ENCODE assay signal across 8 cellular contexts in genomic region chr15:32341530-32341929, GRCh38.
A peak's percentile ranks its signal among the peaks of the same experiment; 100 is the strongest.
DNase-seq lines count a peak whose midpoint lies in the region; ATAC-seq, FAIRE-seq and TF ChIP-seq lines count a peak whose summit lies in the region.
"Not testable (repeated sequence)": the region's sequence is repeated elsewhere in the genome, so short reads cannot be mapped to it uniquely, and the experiment has no call there.

No MANE protein-coding gene starts in this region.

- H3K4ac ChIP-seq in H9 (ENCODE audit: low read depth, low read length): not testable (repeated sequence)

- H3K36me3 Mint-ChIP-seq in H9 (ENCODE audit: insufficient read depth in 1 of 3, low read depth in 3 of 3); endothelial cell (ENCODE audit: low read depth, unreplicated experiment); nephron progenitor cell (ENCODE audit: low read depth); progenitor cell of endocrine pancreas (ENCODE audit: insufficient read depth): not testable (repeated sequence)

- not testable (repeated sequence) for H4K20me1 ChIP-seq in H9 (ENCODE audit: control insufficient read depth, insufficient read depth, insufficient read length); HepG2 (ENCODE audit: insufficient read depth, low read length)

- not testable (repeated sequence) for H3K23ac ChIP-seq in H9 (ENCODE audit: insufficient read length, low read depth, low read length)

- not testable (repeated sequence) for TF ChIP-seq EP300 in HepG2 (IDR thresholded peaks at IDR 0.05; ENCODE audit: low read depth in 2 of 2, low read length in 2 of 2); HepG2 (CRISPR knock-in tag; IDR thresholded peaks at IDR 0.05; ENCODE audit: borderline replicate concordance)

- not testable (repeated sequence) for H3K18ac ChIP-seq in H9 (ENCODE audit: insufficient read length, low read depth, low read length)

- H3K4me3 ChIP-seq in BE2C (ENCODE audit: low read depth, low read length) (peak overlapping the region; percentile 45), HepG2 (replicated peaks in 1 of 3; ENCODE audit: insufficient read depth in 1 of 3, low read depth in 2 of 3, low read length in 3 of 3) (peak overlapping the region in 1 of 3 experiments; percentile 40; a peak in 3 of 6 replicates)
- H3K4me3 ChIP-seq in upper lobe of right lung: not testable (repeated sequence)

- CTCF ChIA-PET in HepG2 (lab: Yijun Ruan, JAX; ENCODE audit: low intra/inter-chr PET ratio, low total read pairs): not testable (repeated sequence)

- not testable (repeated sequence) for H4K91ac ChIP-seq in H9 (ENCODE audit: insufficient read length, low read depth, low read length)

- TF ChIP-seq CTCF in BE2C (IDR thresholded peaks at IDR 0.05; ENCODE audit: low read depth, low read length); H9 (conservative IDR thresholded peaks at IDR 0.05); endothelial cell (IDR thresholded peaks at IDR 0.05; ENCODE audit: unreplicated experiment); HepG2 (CRISPR knock-in tag; IDR thresholded peaks at IDR 0.05); nephron progenitor cell (IDR thresholded peaks at IDR 0.05); progenitor cell of endocrine pancreas (IDR thresholded peaks at IDR 0.05; ENCODE audit: unreplicated experiment); upper lobe of right lung (IDR thresholded peaks at IDR 0.05): not testable (repeated sequence)

- H2BK120ac ChIP-seq in H9 (ENCODE audit: low read depth, low read length, poor library complexity, severe bottlenecking): not testable (repeated sequence)

- POLR2A ChIA-PET in HepG2 (lab: Yijun Ruan, JAX): interaction anchor here (0.7 kb wide), 1 partner anchor 1452 kb away, joined by 3 read pairs; no protein-coding TSS in a partner anchor

- H3K36me3 ChIP-seq in BE2C; HepG2 (replicated peaks in 1 of 2; ENCODE audit: control insufficient read depth in 1 of 2, insufficient read depth in 2 of 2, low read length in 2 of 2); upper lobe of right lung: not testable (repeated sequence)

- not testable (repeated sequence) for H3K27ac ChIP-seq in H9 (ENCODE audit: insufficient read length, low read depth, low read length); HepG2 (ENCODE audit: extremely low read length, insufficient read depth, low read length); upper lobe of right lung

- H2BK15ac ChIP-seq in H9 (ENCODE audit: low read depth, low read length): not testable (repeated sequence)

- H4K8ac ChIP-seq in H9 (replicated peaks; ENCODE audit: insufficient read length, low read depth, low read length): not testable (repeated sequence)

- H3K4me3 Mint-ChIP-seq in H9 (peak overlapping the region; percentile 24 to 57; a peak in 3 of 5 replicates), endothelial cell (ENCODE audit: unreplicated experiment) (peak overlapping the region; percentile 37), nephron progenitor cell (peak overlapping the region; percentile 82), progenitor cell of endocrine pancreas (ENCODE audit: low read depth) (peak overlapping the region; percentile 55)

- no CpG with 5 or more reads among the region's 12 CpGs for WGBS in H9 (ENCODE audit: extremely low coverage, insufficient read length, low lambda C conversion rate)
- WGBS in HepG2 (ENCODE audit: low lambda C conversion rate): 0% methylated on average over 5 of the region's 12 CpGs

- not testable (repeated sequence) for H3K56ac ChIP-seq in H9 (ENCODE audit: insufficient read length, low read depth, low read length)

- not testable (repeated sequence) for H3K27me3 Mint-ChIP-seq in H9 (ENCODE audit: low read depth); endothelial cell (ENCODE audit: unreplicated experiment); nephron progenitor cell (ENCODE audit: low read depth, poor library complexity); progenitor cell of endocrine pancreas

- H2BK20ac ChIP-seq in H9 (ENCODE audit: low read depth, low read length, poor library complexity, severe bottlenecking): not testable (repeated sequence)

- H3K4me1 Mint-ChIP-seq in H9; endothelial cell (ENCODE audit: unreplicated experiment); nephron progenitor cell; progenitor cell of endocrine pancreas (ENCODE audit: low read depth): not testable (repeated sequence)

- FAIRE-seq in HepG2 (lab: Jason Lieb, UNC): peak; percentile 21

- H2BK12ac ChIP-seq in H9 (ENCODE audit: insufficient read length, low read depth, low read length): not testable (repeated sequence)

- intact Hi-C loops in HepG2 (cut with micrococcal nuclease; ENCODE audit: unreplicated experiment); upper lobe of right lung (cut with DNase I): not testable (repeated sequence)

- not testable (repeated sequence) for H2AFZ ChIP-seq in H9 (ENCODE audit: low read length); HepG2 (ENCODE audit: low read length)

- not testable (repeated sequence) for H3K27me3 ChIP-seq in BE2C; H9 (ENCODE audit: insufficient read depth, low read length); HepG2 (ENCODE audit: control insufficient read depth in 1 of 2, insufficient read depth in 2 of 2, low read length in 2 of 2); upper lobe of right lung

- H3K9me3 ChIP-seq in BE2C; H9 (ENCODE audit: control insufficient read depth, low read depth, low read length); HepG2 (ENCODE audit: low read length); upper lobe of right lung: not testable (repeated sequence)

- not testable (repeated sequence) for H3K79me2 ChIP-seq in H9 (ENCODE audit: insufficient read depth, low read length); HepG2 (ENCODE audit: insufficient read depth, low read length)

- TF ChIP-seq POLR2A in HepG2 (IDR thresholded peaks at IDR 0.05; ENCODE audit: insufficient read depth in 1 of 2, low read depth in 2 of 2, low read length in 2 of 2): not testable (repeated sequence)

- TF ChIP-seq RAD21 in HepG2 (CRISPR knock-in tag; IDR thresholded peaks at IDR 0.05): not testable (repeated sequence)

- H3K14ac ChIP-seq in H9 (ENCODE audit: insufficient read depth, low read length): not testable (repeated sequence)

- not testable (repeated sequence) for H3K79me1 ChIP-seq in H9 (ENCODE audit: insufficient read depth, low read depth, low read length, poor library complexity, severe bottlenecking)

- ATAC-seq in SK-N-SH treated with all-trans-retinoic acid at 6 μM for 48 hours: peak; percentile 26
- ATAC-seq in HepG2: peak; percentile 49
- ATAC-seq in upper lobe of right lung: not testable (repeated sequence)

- H3K23me2 ChIP-seq in H9 (ENCODE audit: insufficient read length, low read depth, low read length, poor library complexity, severe bottlenecking): not testable (repeated sequence)

- not testable (repeated sequence) for H3K4me2 ChIP-seq in H9 (ENCODE audit: insufficient read depth, insufficient read length, low read length)
- H3K4me2 ChIP-seq in HepG2 (ENCODE audit: low read depth, low read length): peak overlapping the region; percentile 27; the same call in 1 of the 2 replicates

- H4K5ac ChIP-seq in H9 (ENCODE audit: insufficient read length, low read depth, low read length): not testable (repeated sequence)

- H3K9ac ChIP-seq in H9 (ENCODE audit: extremely low read depth, insufficient read length, low read length); HepG2 (ENCODE audit: insufficient read depth, low read depth, low read length): not testable (repeated sequence)

- not testable (repeated sequence) for H3T11ph ChIP-seq in H9 (ENCODE audit: low read length)

- not testable (repeated sequence) for DNase-seq in BE2C; H9; endothelial cell (ENCODE audit: low spot score); HepG2 (ENCODE audit: low spot score); nephron progenitor cell; progenitor cell of endocrine pancreas (ENCODE audit: low spot score, unreplicated experiment)
- peak; percentile 32 for DNase-seq in upper lobe of right lung

- H2AK5ac ChIP-seq in H9 (ENCODE audit: insufficient read length, low read length): not testable (repeated sequence)

- not testable (repeated sequence) for BruUV-seq in HepG2 (replicated peaks; lab: Mats Ljungman, UMichigan)

- H3K9me3 Mint-ChIP-seq in H9; endothelial cell (ENCODE audit: unreplicated experiment); nephron progenitor cell; progenitor cell of endocrine pancreas (ENCODE audit: low read depth): not testable (repeated sequence)

- in situ Hi-C loops in HepG2 (cut with HindIII; ENCODE audit: extremely low pct_ligation_motif_present, low pct_unique_long_range_greater_than_20kb): not testable (repeated sequence)

- not testable (repeated sequence) for H2BK5ac ChIP-seq in H9 (ENCODE audit: insufficient read length, low read length)

- not testable (repeated sequence) for H3K27ac Mint-ChIP-seq in H9; endothelial cell (ENCODE audit: unreplicated experiment); nephron progenitor cell; progenitor cell of endocrine pancreas

- not testable (repeated sequence) for H3K4me1 ChIP-seq in BE2C; H9 (ENCODE audit: insufficient read depth, low read length); HepG2 (ENCODE audit: insufficient read depth, low read length); upper lobe of right lung

TF ChIP-seq in HepG2, 621 proteins besides CTCF, POLR2A, EP300 and RAD21:
- TF ChIP-seq PHF8 (CRISPR knock-in tag; IDR thresholded peaks at IDR 0.05) (0 out of 2 replicates have a peak, but pooled peaks have one; percentile 6), CEBPG (CRISPR knock-in tag; IDR thresholded peaks at IDR 0.05) (peak; percentile 36; the same call in 1 of the 2 replicates)
